In the genomic region with DNA sequence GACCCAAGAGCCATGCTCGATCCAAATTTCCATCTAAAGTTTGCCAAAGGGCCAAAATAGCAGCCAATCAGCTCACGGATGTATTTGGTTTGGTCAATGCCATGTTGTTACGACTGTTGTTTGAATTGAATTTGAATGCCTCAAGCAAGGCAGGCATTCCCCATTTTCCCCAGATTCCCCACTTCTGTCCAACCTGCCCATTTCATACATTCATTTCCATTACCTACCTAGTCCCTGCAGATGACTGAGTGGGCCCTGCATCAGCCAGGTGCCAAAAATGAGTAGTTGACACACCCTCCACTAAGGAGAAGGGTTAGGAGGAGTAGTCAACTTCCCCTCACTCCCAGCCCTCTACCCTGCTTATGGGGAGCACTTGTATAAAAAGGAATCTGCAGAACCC, we compare ENCODE assay signal across 21 cellular contexts. TPM values are rescaled to one million over a fixed set of nuclear protein-coding genes. Genes with fewer than 3 reads are reported as not detected.
DNase-seq lines count a peak whose midpoint lies in the region; ATAC-seq, FAIRE-seq and TF ChIP-seq lines count a peak whose summit lies in the region.
"Had no signal": no experiment of that assay in that cellular context is flagged by ENCODE, and none has a peak within 500 bp of the region (broad histone marks: within the 10 kb centered on the region; RNA-seq: fewer than 3 reads in every experiment).

No MANE protein-coding gene starts in this region.

- no peak for TF ChIP-seq RAD21 in HCT116 (IDR thresholded peaks at IDR 0.05; ENCODE audit: low read depth)

- H3K79me2 ChIP-seq in HCT116 (ENCODE audit: insufficient read depth, low read length) (peaks cover 6% of the 10 kb centered on the region; the same call in 1 of the 2 replicates), keratinocyte (ENCODE audit: control insufficient read depth, insufficient read depth, low read length) (no peaks in the 10 kb centered on the region)

- CTCF ChIA-PET in HCT116 (lab: Charles Lee): no interaction called here

- H3K27ac ChIP-seq in HCT116 (ENCODE audit: low read depth, low read length): no peak overlapping the region
- H3K27ac ChIP-seq in keratinocyte (ENCODE audit: control insufficient read depth, insufficient read depth, low read length): no peak overlapping the region
- H3K27ac ChIP-seq: C4-2B had no signal

- H3K27ac Mint-ChIP-seq in stimulated activated effector memory CD8-positive, alpha-beta T cell treated with anti-CD3 and anti-CD28 coated beads, Interleukin-12 subunit alpha, Interleukin-12 subunit beta, amount 100 ng/mL, for 72 hours: peak overlapping the region; percentile 68
- H3K27ac Mint-ChIP-seq in type B pancreatic cell: no peak overlapping the region

- H3K27me3 ChIP-seq in HCT116 (ENCODE audit: insufficient read depth, low read length): no peaks in the 10 kb centered on the region
- H3K27me3 ChIP-seq in keratinocyte (ENCODE audit: control insufficient read depth, extremely low read depth, insufficient read depth, low read length): no peaks in the 10 kb centered on the region
- H3K27me3 ChIP-seq in BE2C: no peaks in the 10 kb centered on the region

- RAD21 ChIA-PET in HCT116 (lab: Charles Lee; ENCODE audit: low non-redundant PET in 1 of 2, low total read pairs in 2 of 2, uncharacterized antibody in 2 of 2, unreplicated experiment in 2 of 2): no interaction called here

- H3K4me2 ChIP-seq in HCT116 (ENCODE audit: low read length) (no peak overlapping the region), keratinocyte (ENCODE audit: control insufficient read depth, extremely low read depth, insufficient read depth, low read depth, low read length) (no peak overlapping the region)

- no peaks in the 10 kb centered on the region for H3K27me3 Mint-ChIP-seq in type B pancreatic cell

- H3K36me3 ChIP-seq in HCT116 (ENCODE audit: control insufficient read depth in 1 of 2, insufficient read depth in 2 of 2, low read length in 2 of 2) (peaks cover 44 to 50% of the 10 kb centered on the region in 2 experiments), keratinocyte (ENCODE audit: control insufficient read depth in 2 of 2, extremely low read depth in 1 of 2, insufficient read depth in 2 of 2, low read length in 2 of 2) (peaks cover 21 to 37% of the 10 kb centered on the region in 2 experiments), BE2C (peaks cover 53% of the 10 kb centered on the region)

- DNase-seq in HCT116 (ENCODE audit: low read depth, low spot score): no peak
- DNase-seq in astrocyte of the spinal cord (ENCODE audit: low read depth, low spot score): peak; percentile 19
- DNase-seq in keratinocyte (ENCODE audit: low read depth, low spot score): peak; percentile 15
- DNase-seq in stimulated activated effector memory CD8-positive, alpha-beta T cell treated with anti-CD3 and anti-CD28 coated beads, Interleukin-12 subunit alpha, Interleukin-12 subunit beta, amount 100 ng/mL, for 72 hours (ENCODE audit: low spot score in 2 of 2): no peak
- no peak for DNase-seq in type B pancreatic cell (ENCODE audit: extremely low spot score, unreplicated experiment)
- DNase-seq in BE2C: no peak
- DNase-seq: DMS79 treated with DMSO at 0.1 percent for 48 hours, H7, KG1, MV-4-11, NCI-H1417 treated with DMSO at 0.1 percent for 48 hours, NCI-H1930, NCI-H226, NCI-H524, NCI-H82, OCI-M1, SIG-M5 had no signal

- peaks cover 55% of the 10 kb centered on the region for H3K36me3 Mint-ChIP-seq in stimulated activated effector memory CD8-positive, alpha-beta T cell treated with anti-CD3 and anti-CD28 coated beads, Interleukin-12 subunit alpha, Interleukin-12 subunit beta, amount 100 ng/mL, for 72 hours
- H3K36me3 Mint-ChIP-seq in type B pancreatic cell: peaks cover 40% of the 10 kb centered on the region

- intact Hi-C loops in HCT116 (cut with micrococcal nuclease): no loop called here

- no peaks in the 10 kb centered on the region for H3K4me1 Mint-ChIP-seq in stimulated activated effector memory CD8-positive, alpha-beta T cell treated with anti-CD3 and anti-CD28 coated beads, Interleukin-12 subunit alpha, Interleukin-12 subunit beta, amount 100 ng/mL, for 72 hours
- peaks cover 7% of the 10 kb centered on the region for H3K4me1 Mint-ChIP-seq in type B pancreatic cell (ENCODE audit: unreplicated experiment)

- H4K20me1 ChIP-seq in HCT116 (ENCODE audit: insufficient read depth): peaks cover 3% of the 10 kb centered on the region; the same call in 1 of the 2 replicates
- H4K20me1 ChIP-seq in keratinocyte (ENCODE audit: control insufficient read depth, extremely low read depth, insufficient read depth, low read length): peaks cover 56% of the 10 kb centered on the region

- H3K9me1 ChIP-seq in keratinocyte (ENCODE audit: control insufficient read depth, extremely low read depth, insufficient read depth, low read length): peaks cover 2% of the 10 kb centered on the region

- dilution Hi-C loops in keratinocyte (cut with MboI; ENCODE audit: extremely low pct_ligation_motif_present, low sequenced_read_pairs): no loop called here

- TF ChIP-seq POLR2A in HCT116 (IDR thresholded peaks at IDR 0.05; ENCODE audit: borderline replicate concordance, extremely low read depth, insufficient read depth, insufficient read length): no peak

- H2AFZ ChIP-seq in HCT116 (ENCODE audit: low read depth, low read length, poor library complexity, severe bottlenecking): no peak overlapping the region
- no peak overlapping the region for H2AFZ ChIP-seq in keratinocyte (ENCODE audit: control insufficient read depth, low read length)

- H3K9ac ChIP-seq in HCT116 (ENCODE audit: low read length) (no peak overlapping the region), keratinocyte (ENCODE audit: control insufficient read depth, extremely low read depth, insufficient read depth, low read length) (no peak overlapping the region)

- no peaks in the 10 kb centered on the region for H3K9me3 Mint-ChIP-seq in stimulated activated effector memory CD8-positive, alpha-beta T cell treated with anti-CD3 and anti-CD28 coated beads, Interleukin-12 subunit alpha, Interleukin-12 subunit beta, amount 100 ng/mL, for 72 hours
- no peaks in the 10 kb centered on the region for H3K9me3 Mint-ChIP-seq in type B pancreatic cell

- in situ Hi-C loops in astrocyte of the spinal cord (cut with HindIII; ENCODE audit: low sequenced_read_pairs): no loop called here

- H3K4me1 ChIP-seq in HCT116 (ENCODE audit: control insufficient read depth in 1 of 2, insufficient read depth in 2 of 2, low read length in 2 of 2) (peaks cover 0 to 7% of the 10 kb centered on the region in 2 experiments; a peak in 1 of 4 replicates), keratinocyte (ENCODE audit: control insufficient read depth, extremely low read depth, insufficient read depth, low read length) (no peaks in the 10 kb centered on the region), BE2C (peaks cover 16% of the 10 kb centered on the region)

- H3K9me3 ChIP-seq in HCT116 (ENCODE audit: control insufficient read depth in 1 of 2, insufficient read depth in 1 of 2, low read depth in 1 of 2, low read length in 2 of 2) (no peaks in the 10 kb centered on the region), keratinocyte (ENCODE audit: control insufficient read depth, low read depth, low read length) (no peaks in the 10 kb centered on the region), BE2C (no peaks in the 10 kb centered on the region)

- H3K4me3 Mint-ChIP-seq in stimulated activated effector memory CD8-positive, alpha-beta T cell treated with anti-CD3 and anti-CD28 coated beads, Interleukin-12 subunit alpha, Interleukin-12 subunit beta, amount 100 ng/mL, for 72 hours: no peak overlapping the region
- no peak overlapping the region for H3K4me3 Mint-ChIP-seq in type B pancreatic cell

- no peaks in the 10 kb centered on the region for H3K9me2 ChIP-seq in HCT116 (ENCODE audit: insufficient read depth)

- BruUV-seq in HCT116 (replicated peaks; lab: Mats Ljungman, UMichigan): no TSS peak

- H3K4me3 ChIP-seq in HCT116 (replicated peaks in 1 of 2; ENCODE audit: low read depth in 1 of 2, low read length in 2 of 2) (no peak overlapping the region), astrocyte of the spinal cord (ENCODE audit: low read depth, low read length) (no peak overlapping the region), keratinocyte (ENCODE audit: control insufficient read depth in 2 of 3, extremely low read depth in 1 of 3, insufficient read depth in 2 of 3, low read depth in 1 of 3, low read length in 3 of 3) (no peak overlapping the region), BE2C (ENCODE audit: low read depth, low read length) (no peak overlapping the region)

- TF ChIP-seq CTCF in HCT116 (IDR thresholded peaks at IDR 0.05 in 2 of 3, conservative IDR thresholded peaks at IDR 0.05 in 1 of 3; ENCODE audit: borderline replicate concordance in 1 of 3, insufficient read depth in 1 of 3, low read depth in 2 of 3, low read length in 2 of 3): no peak
- no peak for TF ChIP-seq CTCF in astrocyte of the spinal cord (IDR thresholded peaks at IDR 0.05; ENCODE audit: low read depth, low read length)
- TF ChIP-seq CTCF in keratinocyte (optimal IDR thresholded peaks at IDR 0.05 in 1 of 3, IDR thresholded peaks at IDR 0.05 in 1 of 3, conservative IDR thresholded peaks at IDR 0.05 in 1 of 3; ENCODE audit: extremely low read depth in 1 of 3, insufficient read depth in 2 of 3, low read length in 3 of 3): no peak
- TF ChIP-seq CTCF in type B pancreatic cell (conservative IDR thresholded peaks at IDR 0.05): no peak
- no peak for TF ChIP-seq CTCF in BE2C (IDR thresholded peaks at IDR 0.05; ENCODE audit: low read depth, low read length)

- POLR2A ChIA-PET in HCT116 (lab: Charles Lee): no interaction called here

- FAIRE-seq in keratinocyte (lab: Jason Lieb, UNC): no peak
- FAIRE-seq: HepG2 had no signal

- ATAC-seq in HCT116: peak; percentile 22
- ATAC-seq in stimulated activated effector memory CD8-positive, alpha-beta T cell treated with anti-CD3 and anti-CD28 coated beads, Interleukin-12 subunit alpha, Interleukin-12 subunit beta, amount 100 ng/mL, for 72 hours: no peak
- no peak for ATAC-seq in GM19397 (IDR thresholded peaks at IDR 0.05; ENCODE audit: unreplicated experiment)
- ATAC-seq in GM19023 (IDR thresholded peaks at IDR 0.05; ENCODE audit: unreplicated experiment): no peak
- ATAC-seq: HepG2 had no signal

TF ChIP-seq in HCT116, 20 proteins besides CTCF, POLR2A, EP300 and RAD21 (continues in another document):
- no peak for TF ChIP-seq SP1 (IDR thresholded peaks at IDR 0.05; ENCODE audit: low read depth)
- no peak for TF ChIP-seq SIN3A (IDR thresholded peaks at IDR 0.05; ENCODE audit: low read depth)

RNA-seq across cellular contexts. Expression of gene ANXA2, which starts 51.7 kb away (rescaled TPM):
- total RNA-seq in HCT116 (2021; ENCODE audit: unreplicated experiment) (1,298 TPM), type B pancreatic cell (ENCODE audit: low replicate concordance) (493 and 1,531 TPM in 2 replicates)
- 1,797 and 1,965 TPM in 2 replicates for polyA plus RNA-seq in HCT116 (2012)
- polyA plus RNA-seq in keratinocyte: 10,132 to 15,949 TPM (median 11,017 TPM) in 3 replicates
- polyA plus RNA-seq in keratinocyte (2011; ENCODE audit: low read depth): 4,066 TPM
- polyA plus RNA-seq in keratinocyte (2011; cell fraction: cytosol; rRNA removed): 14,846 and 18,096 TPM in 2 replicates
- 11,086 and 11,309 TPM in 2 replicates for polyA plus RNA-seq in keratinocyte (2011; cell fraction: nucleus; rRNA removed)
- polyA plus RNA-seq in keratinocyte (2012; ENCODE audit: low replicate concordance): 4,107 and 9,800 TPM in 2 replicates
- 5,148 to 8,880 TPM (median 8,598 TPM) in 3 replicates for polyA minus RNA-seq in keratinocyte
- 5,055 TPM for polyA minus RNA-seq in keratinocyte (2011; cell fraction: cytosol; rRNA and poly(A)+ RNA removed)
- polyA minus RNA-seq in keratinocyte (2011; cell fraction: nucleus; rRNA and poly(A)+ RNA removed): 2,602 and 4,474 TPM in 2 replicates
- polyA plus RNA-seq in BE2C (2012; ENCODE audit: insufficient read depth, insufficient read length, low read depth): 333 TPM

Comparison
In these comparisons a context has a peak if more than half of its experiments do, and no peak if none do; other contexts are left out.
1. DNase-seq: peak in astrocyte of the spinal cord (single experiment) and keratinocyte (single experiment); none in HCT116 (single experiment), stimulated activated effector memory CD8-positive, alpha-beta T cell treated with anti-CD3 and anti-CD28 coated beads, Interleukin-12 subunit alpha, Interleukin-12 subunit beta, amount 100 ng/mL, for 72 hours (0 of 2), type B pancreatic cell (single experiment) and BE2C (single experiment).